9 cellular contexts compared by ENCODE assay signal in the genomic region with DNA sequence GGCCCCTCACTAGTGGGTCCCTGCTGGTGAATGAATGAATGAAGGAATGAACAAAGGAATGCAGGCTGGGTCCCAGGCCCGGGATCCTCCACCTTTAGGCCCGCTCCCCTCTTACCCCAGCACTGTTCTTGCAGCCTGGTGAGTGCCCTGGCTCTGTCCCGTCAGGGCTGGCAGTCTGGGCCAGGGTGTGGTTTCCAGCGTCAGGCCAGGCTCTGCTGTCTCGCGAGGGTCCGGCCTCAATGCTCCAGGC.
DNase-seq lines count a peak whose midpoint lies in the region; ATAC-seq and TF ChIP-seq lines count a peak whose summit lies in the region.
"Had no signal": no experiment of that assay in that cellular context is flagged by ENCODE, and none has a peak within 500 bp of the region (broad histone marks: within the 10 kb centered on the region; RNA-seq: fewer than 3 reads in every experiment).

No MANE protein-coding gene starts in this region.

- peak overlapping the region; percentile 35 to 48 (median 44) for H3K4me3 ChIP-seq in skin epidermis
- H3K4me3 ChIP-seq: SK-N-MC had no signal

- peak; percentile 2 for ATAC-seq in GM18907 (IDR thresholded peaks at IDR 0.05; ENCODE audit: unreplicated experiment)
- peak; percentile 81 for ATAC-seq in SK-N-SH treated with all-trans-retinoic acid at 6 μM for 48 hours

- peak overlapping the region; percentile 52 to 97 (median 80) for H3K27ac ChIP-seq in skin epidermis
- H3K27ac ChIP-seq: SK-N-MC had no signal

- DNase-seq in foreskin melanocyte (peak; percentile 30), DMS153 (lab: John Stamatoyannopoulos, UW) (no peak), HuH-7.5 (ENCODE audit: low spot score) (no peak), NCI-H2081 treated with DMSO at 0.1 percent for 48 hours (lab: John Stamatoyannopoulos, UW) (no peak), NCI-H1092 treated with DMSO at 0.1 percent for 48 hours (lab: John Stamatoyannopoulos, UW) (no peak)

TF ChIP-seq in SK-N-SH treated with all-trans-retinoic acid at 6 μM for 48 hours, 23 proteins besides CTCF, POLR2A, EP300 and RAD21:
- TF ChIP-seq CSDC2 (CRISPR knock-in tag; IDR thresholded peaks at IDR 0.05): no peak
- TF ChIP-seq TOX (CRISPR knock-in tag; IDR thresholded peaks at IDR 0.05; ENCODE audit: borderline replicate concordance): no peak
- no peak for TF ChIP-seq ZNF70 (CRISPR knock-in tag; IDR thresholded peaks at IDR 0.05)
- TF ChIP-seq BACH2 (CRISPR knock-in tag; IDR thresholded peaks at IDR 0.05; ENCODE audit: borderline replicate concordance): no peak
- no peak for TF ChIP-seq SNAI2 (CRISPR knock-in tag; IDR thresholded peaks at IDR 0.05)
- TF ChIP-seq ESRRG (CRISPR knock-in tag; IDR thresholded peaks at IDR 0.05): no peak
- no peak for TF ChIP-seq ISL1 (CRISPR knock-in tag; IDR thresholded peaks at IDR 0.05)
- no peak for TF ChIP-seq ZC3H10 (CRISPR knock-in tag; IDR thresholded peaks at IDR 0.05)
- no peak for TF ChIP-seq ZNF565 (CRISPR knock-in tag; conservative IDR thresholded peaks at IDR 0.05; ENCODE audit: low read depth)
